ENCODE assay signal across 23 cellular contexts in the genomic region with DNA sequence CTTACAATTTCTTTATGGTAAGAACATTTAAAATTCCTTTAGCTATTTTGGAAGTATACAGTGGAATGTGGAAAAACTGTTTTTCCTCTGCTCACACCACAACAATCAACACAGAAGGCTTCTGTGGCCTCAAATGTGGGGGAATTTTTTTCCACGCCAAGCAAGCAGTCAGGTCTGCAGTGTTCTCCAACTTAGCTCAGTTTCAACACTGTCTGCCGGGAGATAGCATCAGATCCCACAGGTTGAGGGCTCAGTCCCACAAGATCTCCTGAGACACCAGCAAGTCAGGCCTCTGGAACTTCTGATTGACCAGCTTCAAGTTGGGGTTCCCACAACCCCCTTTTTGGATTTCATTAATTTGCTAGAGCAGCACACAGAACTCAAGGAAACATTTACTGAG.
"Had no signal": no experiment of that assay in that cellular context is flagged by ENCODE, and none has a peak within 500 bp of the region (broad histone marks: within the 10 kb centered on the region; RNA-seq: fewer than 3 reads in every experiment).

No MANE protein-coding gene starts in this region.

- H3K27me3 ChIP-seq: gastrocnemius medialis, neural progenitor cell, ovary, right atrium auricular region, sigmoid colon, testis, tibial nerve, upper lobe of right lung, vagina had no signal

- DNase-seq: effector CD4-positive, alpha-beta T cell; gastrocnemius medialis; kidney; left cardiac atrium; left ventricle myocardium superior; mesenchymal stem cell; midbrain; nucleus accumbens; ovary; sigmoid colon; stimulated activated CD4-positive, alpha-beta T cell treated with anti-CD3 and anti-CD28 coated beads, Interleukin-2, amount 100 ng/mL, for 24 hours; stimulated activated CD4-positive, alpha-beta T cell treated with anti-CD3 and anti-CD28 coated beads, Interleukin-4, amount 100 ng/mL, for 4 hours; stimulated activated naive B cell treated with anti-CD40 and anti-IgM and Interleukin-4, amounts not matched to agents 10 μg/mL and 1 μg/mL and 100 μg/mL, for 72 hours; stimulated activated naive CD8-positive, alpha-beta T cell treated with anti-CD3 and anti-CD28 coated beads, Interleukin-15, amount 100 ng/mL, for 72 hours; testis; upper lobe of right lung had no signal

- H3K9me3 Mint-ChIP-seq: natural killer cell treated with Interleukin-12 subunit alpha and Interleukin-12 subunit beta and Interleukin-15 and Interleukin-18, amount 100 ng/mL, for 72 hours; stimulated activated naive B cell treated with anti-CD40 and anti-IgM and Interleukin-4, amounts not matched to agents 10 μg/mL and 1 μg/mL and 100 μg/mL, for 72 hours; stimulated activated naive CD8-positive, alpha-beta T cell treated with anti-CD3 and anti-CD28 coated beads, Interleukin-15, amount 100 ng/mL, for 72 hours had no signal

- H3K4me1 Mint-ChIP-seq: neural progenitor cell; stimulated activated naive B cell treated with anti-CD40 and anti-IgM and Interleukin-4, amounts not matched to agents 10 μg/mL and 1 μg/mL and 100 μg/mL, for 72 hours; stimulated activated naive CD8-positive, alpha-beta T cell treated with anti-CD3 and anti-CD28 coated beads, Interleukin-15, amount 100 ng/mL, for 72 hours had no signal

- H3K4me3 ChIP-seq: gastrocnemius medialis, lung, neural progenitor cell, ovary, right atrium auricular region, sigmoid colon, skin epidermis, testis, tibial nerve, upper lobe of right lung, vagina had no signal

- H3K9me3 ChIP-seq: gastrocnemius medialis, ovary, right atrium auricular region, sigmoid colon, testis, tibial nerve, upper lobe of right lung, vagina had no signal

- H3K4me3 Mint-ChIP-seq: natural killer cell treated with Interleukin-12 subunit alpha and Interleukin-12 subunit beta and Interleukin-15 and Interleukin-18, amount 100 ng/mL, for 72 hours; neural progenitor cell; stimulated activated naive B cell treated with anti-CD40 and anti-IgM and Interleukin-4, amounts not matched to agents 10 μg/mL and 1 μg/mL and 100 μg/mL, for 72 hours; stimulated activated naive CD8-positive, alpha-beta T cell treated with anti-CD3 and anti-CD28 coated beads, Interleukin-15, amount 100 ng/mL, for 72 hours had no signal

- H2AFZ ChIP-seq: neural progenitor cell had no signal

- H3K27me3 Mint-ChIP-seq: natural killer cell treated with Interleukin-12 subunit alpha and Interleukin-12 subunit beta and Interleukin-15 and Interleukin-18, amount 100 ng/mL, for 72 hours; stimulated activated naive B cell treated with anti-CD40 and anti-IgM and Interleukin-4, amounts not matched to agents 10 μg/mL and 1 μg/mL and 100 μg/mL, for 72 hours; stimulated activated naive CD8-positive, alpha-beta T cell treated with anti-CD3 and anti-CD28 coated beads, Interleukin-15, amount 100 ng/mL, for 72 hours had no signal

- H3K4me1 ChIP-seq: gastrocnemius medialis, neural progenitor cell, right atrium auricular region, testis, tibial nerve, upper lobe of right lung, vagina had no signal

- H3K27ac ChIP-seq: gastrocnemius medialis, neural progenitor cell, ovary, right atrium auricular region, sigmoid colon, skin epidermis, testis, tibial nerve, upper lobe of right lung, vagina had no signal

- H3K27ac Mint-ChIP-seq: natural killer cell treated with Interleukin-12 subunit alpha and Interleukin-12 subunit beta and Interleukin-15 and Interleukin-18, amount 100 ng/mL, for 72 hours; neural progenitor cell; stimulated activated naive B cell treated with anti-CD40 and anti-IgM and Interleukin-4, amounts not matched to agents 10 μg/mL and 1 μg/mL and 100 μg/mL, for 72 hours; stimulated activated naive CD8-positive, alpha-beta T cell treated with anti-CD3 and anti-CD28 coated beads, Interleukin-15, amount 100 ng/mL, for 72 hours had no signal

- H3K4me2 ChIP-seq: neural progenitor cell had no signal

- H3K36me3 ChIP-seq: ovary, right atrium auricular region had no signal
